Comparison of ENCODE assay signal across 24 cellular contexts in genomic region chr12:9700606-9700956, GRCh38. TPM values are rescaled to one million over a fixed set of nuclear protein-coding genes. Genes with fewer than 3 reads are reported as not detected.
DNase-seq lines count a peak whose midpoint lies in the region; TF ChIP-seq lines count a peak whose summit lies in the region.
"Had no signal": no experiment of that assay in that cellular context is flagged by ENCODE, and none has a peak within 500 bp of the region (broad histone marks: within the 10 kb centered on the region; RNA-seq: fewer than 3 reads in every experiment).

No MANE protein-coding gene starts in this region.

- no peak overlapping the region for H2BK12ac ChIP-seq in neuronal stem cell (ENCODE audit: low read length)

- H2AFZ ChIP-seq in SU-DHL-6 (ENCODE audit: low read depth, low read length, severe bottlenecking) (no peak overlapping the region), neural cell (ENCODE audit: low read depth, low read length) (no peak overlapping the region), neuronal stem cell (ENCODE audit: low read length) (no peak overlapping the region)

- no peak overlapping the region for H3K18ac ChIP-seq in neuronal stem cell (ENCODE audit: low read length)

- H3K9me2 ChIP-seq in SU-DHL-6 (replicated peaks; ENCODE audit: insufficient read depth, low read length) = no peaks in the 10 kb centered on the region
- H3K9me2 ChIP-seq in neural cell (ENCODE audit: insufficient read depth, low read length) = no peaks in the 10 kb centered on the region
- H3K9me2 ChIP-seq: SK-N-SH had no signal

- peak overlapping the region; percentile 50; the same call in 1 of the 2 replicates for H3K27ac ChIP-seq in SU-DHL-6 (ENCODE audit: low read depth, low read length)
- H3K27ac ChIP-seq in neural cell (ENCODE audit: low read length) = peak overlapping the region; percentile 88
- H3K27ac ChIP-seq in neuronal stem cell (replicated peaks; ENCODE audit: low read length) = no peak overlapping the region
- H3K27ac ChIP-seq: thoracic aorta had no signal

- H4K8ac ChIP-seq in neuronal stem cell (ENCODE audit: low read depth, low read length) = no peak overlapping the region

- intact Hi-C loops in activated naive CD4-positive, alpha-beta T cell treated with anti-CD3 and anti-CD28 coated beads for 36 hours (cut with micrococcal nuclease) = no loop called here

- peaks cover 19% of the 10 kb centered on the region for H3K9me3 Mint-ChIP-seq in activated naive CD4-positive, alpha-beta T cell treated with anti-CD3 and anti-CD28 coated beads for 36 hours

- no peaks in the 10 kb centered on the region for H4K20me1 ChIP-seq in SU-DHL-6 (ENCODE audit: low read depth, low read length)
- no peaks in the 10 kb centered on the region for H4K20me1 ChIP-seq in neural cell (ENCODE audit: insufficient read depth)

- H3K14ac ChIP-seq in neuronal stem cell (ENCODE audit: low read length) = no peak overlapping the region

- H2BK120ac ChIP-seq in neuronal stem cell (ENCODE audit: low read depth, low read length) = no peak overlapping the region

- no peak overlapping the region for H3K4ac ChIP-seq in neuronal stem cell (ENCODE audit: low read length)

- H3K27me3 ChIP-seq in SU-DHL-6 (ENCODE audit: low read length) = no peaks in the 10 kb centered on the region
- H3K27me3 ChIP-seq in neural cell (ENCODE audit: insufficient read depth, low read depth, low read length) = no peaks in the 10 kb centered on the region
- no peaks in the 10 kb centered on the region for H3K27me3 ChIP-seq in neuronal stem cell (ENCODE audit: control insufficient read depth in 3 of 3, insufficient read depth in 3 of 3, low read depth in 1 of 3, low read length in 3 of 3)
- H3K27me3 ChIP-seq: pancreas had no signal

- peaks cover 68% of the 10 kb centered on the region for H3K4me1 Mint-ChIP-seq in activated naive CD4-positive, alpha-beta T cell treated with anti-CD3 and anti-CD28 coated beads for 36 hours (ENCODE audit: low read depth)

- TF ChIP-seq RAD21 in neural cell (conservative IDR thresholded peaks at IDR 0.05) = no peak

- peak overlapping the region; percentile 81 for H3K27ac Mint-ChIP-seq in activated naive CD4-positive, alpha-beta T cell treated with anti-CD3 and anti-CD28 coated beads for 36 hours

- H2BK15ac ChIP-seq in neuronal stem cell (ENCODE audit: low read length) = no peak overlapping the region

- CTCF ChIA-PET in activated naive CD4-positive, alpha-beta T cell treated with anti-CD3 and anti-CD28 coated beads for 36 hours (lab: Charles Lee) = interaction anchor here (1.8 to 2.0 kb wide), 3 partner anchors 8 to 66 kb away, joined by 7 to 14 read pairs (median 9); no protein-coding TSS in a partner anchor

- no peak overlapping the region for H2BK5ac ChIP-seq in neuronal stem cell (ENCODE audit: low read length)

- H3K9ac ChIP-seq in SU-DHL-6 (ENCODE audit: low read length) (no peak overlapping the region), neural cell (ENCODE audit: low read length) (peak overlapping the region; percentile 7), neuronal stem cell (ENCODE audit: low read depth, low read length, poor library complexity) (no peak overlapping the region)
- H3K9ac ChIP-seq: SK-N-SH had no signal

- no peak overlapping the region for H2AK5ac ChIP-seq in neuronal stem cell (ENCODE audit: low read depth, low read length)

- H3K4me3 Mint-ChIP-seq in activated naive CD4-positive, alpha-beta T cell treated with anti-CD3 and anti-CD28 coated beads for 36 hours = no peak overlapping the region

- TF ChIP-seq EP300 in neural cell (conservative IDR thresholded peaks at IDR 0.05; ENCODE audit: poor library complexity, severe bottlenecking) = no peak

- H3K36me3 Mint-ChIP-seq in activated naive CD4-positive, alpha-beta T cell treated with anti-CD3 and anti-CD28 coated beads for 36 hours (ENCODE audit: low read depth) = peaks cover 20% of the 10 kb centered on the region

- H3K36me3 ChIP-seq in SU-DHL-6 (ENCODE audit: low read length) (no peaks in the 10 kb centered on the region), neural cell (ENCODE audit: insufficient read depth, low read length) (no peaks in the 10 kb centered on the region), neuronal stem cell (replicated peaks in 1 of 2; ENCODE audit: control insufficient read depth in 2 of 2, insufficient read depth in 2 of 2, low read length in 2 of 2) (peaks cover 1 to 7% of the 10 kb centered on the region in 2 donors)
- H3K36me3 ChIP-seq: HAP-1, pancreas, thoracic aorta had no signal

- H3K27me3 Mint-ChIP-seq in activated naive CD4-positive, alpha-beta T cell treated with anti-CD3 and anti-CD28 coated beads for 36 hours (ENCODE audit: low read depth) = no peaks in the 10 kb centered on the region

- no peaks in the 10 kb centered on the region for H3K4me1 ChIP-seq in neuronal stem cell (ENCODE audit: control insufficient read depth in 2 of 2, insufficient read depth in 1 of 2, low read depth in 1 of 2, low read length in 2 of 2)
- H3K4me1 ChIP-seq: HAP-1, pancreas had no signal

- H3K4me2 ChIP-seq in SU-DHL-6 (ENCODE audit: low read depth, low read length, poor library complexity, severe bottlenecking) = no peak overlapping the region
- H3K4me2 ChIP-seq in neural cell (ENCODE audit: low read length) = peak overlapping the region; percentile 32
- H3K4me2 ChIP-seq in neuronal stem cell (ENCODE audit: insufficient read depth, low read length, poor library complexity, severe bottlenecking) = no peak overlapping the region
- H3K4me2 ChIP-seq: SK-N-SH had no signal

- H3K79me2 ChIP-seq in SU-DHL-6 (ENCODE audit: insufficient read depth, low read length) = no peaks in the 10 kb centered on the region
- H3K79me2 ChIP-seq in neural cell (replicated peaks; ENCODE audit: insufficient read depth, low read length) = no peaks in the 10 kb centered on the region

- no peak overlapping the region for H3K23ac ChIP-seq in neuronal stem cell (ENCODE audit: low read depth, low read length, poor library complexity)

- H3K9me3 ChIP-seq in SU-DHL-6 (ENCODE audit: insufficient read depth, low read length) (no peaks in the 10 kb centered on the region), neural cell (ENCODE audit: low read length) (no peaks in the 10 kb centered on the region), neuronal stem cell (replicated peaks in 1 of 2; ENCODE audit: control insufficient read depth in 2 of 2, insufficient read depth in 1 of 2, low read depth in 1 of 2, low read length in 2 of 2) (peaks cover 0 to 7% of the 10 kb centered on the region in 2 donors)
- H3K9me3 ChIP-seq: HAP-1, pancreas, SK-N-SH, thoracic aorta had no signal

- WGBS in neuronal stem cell (ENCODE audit: extremely low coverage in 2 of 2, insufficient read length in 2 of 2, insufficient replicate concordance in 1 of 2), 2 donors = no CpG with 5 or more reads among the region's 2 CpGs

- H3F3A ChIP-seq in SU-DHL-6 (ENCODE audit: insufficient read depth) = peaks cover 48% of the 10 kb centered on the region
- no peaks in the 10 kb centered on the region for H3F3A ChIP-seq in neural cell (ENCODE audit: insufficient read depth, low read length, poor library complexity, severe bottlenecking)

- H3K4me3 ChIP-seq in SU-DHL-6 (ENCODE audit: insufficient read depth, low read length, poor library complexity, severe bottlenecking) (no peak overlapping the region), neural cell (ENCODE audit: low read length) (peak overlapping the region; percentile 38), neuronal stem cell (ENCODE audit: low read length in 2 of 2) (no peak overlapping the region)
- H3K4me3 ChIP-seq: HAP-1, K562, pancreas, thoracic aorta had no signal

- TF ChIP-seq CTCF in SU-DHL-6 (IDR thresholded peaks at IDR 0.05; ENCODE audit: insufficient read depth, low read length, poor library complexity, severe bottlenecking) = no peak
- no peak for TF ChIP-seq CTCF in neural cell (IDR thresholded peaks at IDR 0.05; ENCODE audit: poor library complexity, severe bottlenecking)
- no peak for TF ChIP-seq CTCF in GM20000 (IDR thresholded peaks at IDR 0.05; ENCODE audit: extremely low read depth, missing control alignments)

- no peaks in the 10 kb centered on the region for H3K79me1 ChIP-seq in neuronal stem cell (ENCODE audit: low read depth, low read length)

- H4K91ac ChIP-seq in neuronal stem cell (ENCODE audit: low read depth, low read length, poor library complexity) = no peak overlapping the region

- no peak for DNase-seq in activated naive CD4-positive, alpha-beta T cell treated with anti-CD3 and anti-CD28 coated beads for 36 hours
- DNase-seq in activated naive CD4-positive, alpha-beta T cell treated with anti-CD3 and anti-CD28 coated beads, Interleukin-2, amount 50 U/mL, for 16 hours = no peak
- DNase-seq in amniotic epithelial cell (ENCODE audit: low read depth) (peak; percentile 25), neuronal stem cell (ENCODE audit: low spot score) (no peak), ureter (ENCODE audit: low spot score) (no peak), GM20000 (ENCODE audit: low spot score) (no peak)
- DNase-seq: activated CD4-positive, alpha-beta T cell treated with anti-CD3 and anti-CD28 coated beads, Interleukin-2, amount 50 U/mL, for 4 hours; caudate nucleus; DMS79 treated with DMSO at 0.1 percent for 48 hours; erythroblast; foreskin melanocyte; NCI-H2171 treated with DMSO at 0.1 percent for 48 hours; NCI-H526; pancreas; SK-N-SH; stimulated activated CD4-positive, alpha-beta T cell treated with anti-CD3 and anti-CD28 coated beads, Interleukin-15, amount 100 ng/mL, for 24 hours had no signal

TF ChIP-seq in neural cell, 6 proteins besides CTCF, POLR2A, EP300 and RAD21 (continues in another document):
- TF ChIP-seq TAF1 (IDR thresholded peaks at IDR 0.05; ENCODE audit: low read depth) = no peak
- TF ChIP-seq SMC3 (conservative IDR thresholded peaks at IDR 0.05; ENCODE audit: poor library complexity) = no peak
- no peak for TF ChIP-seq POLR2AphosphoS5 (IDR thresholded peaks at IDR 0.05)

RNA-seq across cellular contexts. Expression of gene CLEC2D, which starts 31.1 kb away (rescaled TPM):
- total RNA-seq in activated naive CD4-positive, alpha-beta T cell treated with anti-CD3 and anti-CD28 coated beads for 36 hours = 100 to 1,000 TPM; 176 to 184 TPM
- 2.6 and 3.7 TPM in 2 replicates for polyA plus RNA-seq in neural cell
- 3.4 and 3.9 TPM in 2 replicates for polyA minus RNA-seq in neural cell
- polyA plus RNA-seq in neuronal stem cell (2013, experiment 1 of 2) = 5.4 TPM
- polyA plus RNA-seq in neuronal stem cell (2013, experiment 2 of 2) = 6.1 TPM
- total RNA-seq in ureter = 32.6 TPM

RNA-seq across cellular contexts. Expression of gene CLECL1, which starts 32.3 kb away (rescaled TPM):
- total RNA-seq in activated naive CD4-positive, alpha-beta T cell treated with anti-CD3 and anti-CD28 coated beads for 36 hours = 1 to 10 TPM; 1.7 to 1.9 TPM
- not detected in 2 replicates for polyA plus RNA-seq in neural cell
- polyA minus RNA-seq in neural cell = not detected in 2 replicates
- not detected for polyA plus RNA-seq in neuronal stem cell (2013, experiment 1 of 2)
- not detected for polyA plus RNA-seq in neuronal stem cell (2013, experiment 2 of 2)
- total RNA-seq in ureter = 0.91 TPM
- total RNA-seq: kidney epithelial cell, myocyte, RPMI7951 had no signal
- polyA plus RNA-seq: pancreas, SK-N-SH had no signal
